Comparison of ENCODE assay signal across 8 cellular contexts in genomic region chr1:211698161-211699026, GRCh38. TPM values are rescaled to one million over a fixed set of nuclear protein-coding genes. Genes with fewer than 3 reads are reported as not detected.
DNase-seq lines count a peak whose midpoint lies in the region; ATAC-seq and TF ChIP-seq lines count a peak whose summit lies in the region.

No MANE protein-coding gene starts in this region.

- H3K27me3 Mint-ChIP-seq in immature natural killer cell (ENCODE audit: low read depth in 3 of 3), result peaks cover 4 to 8% (median 8%) of the 10 kb centered on the region in 3 donors

- H3K27me3 ChIP-seq in WERI-Rb-1 (ENCODE audit: insufficient read depth, low read depth, severe bottlenecking), result no peaks in the 10 kb centered on the region

- peaks cover 0 to 6% (median 4%) of the 10 kb centered on the region in 3 donors for H3K36me3 Mint-ChIP-seq in immature natural killer cell

- peak overlapping the region; percentile 69 to 81 (median 77) for H3K4me3 Mint-ChIP-seq in immature natural killer cell

- peak overlapping the region in 4 of 6 donors; percentile 17 to 85 (median 27) for H3K27ac Mint-ChIP-seq in immature natural killer cell

- peak; percentile 35 for ATAC-seq in HG02763 (IDR thresholded peaks at IDR 0.05; ENCODE audit: unreplicated experiment)

- peak overlapping the region; percentile 22; the same call in 1 of the 2 replicates for H3K27ac ChIP-seq in WERI-Rb-1

- TF ChIP-seq CTCF in GM13976 (IDR thresholded peaks at IDR 0.05; ENCODE audit: borderline replicate concordance, control extremely low read depth, extremely low read depth, insufficient read depth, missing control alignments) (peak; percentile 99), WERI-Rb-1 (IDR thresholded peaks at IDR 0.05; ENCODE audit: low read depth, low read length) (peak; percentile 99)

- peaks cover 52 to 53% of the 10 kb centered on the region in 2 donors for H3K4me1 Mint-ChIP-seq in immature natural killer cell

- no peaks in the 10 kb centered on the region for H3K9me3 ChIP-seq in WERI-Rb-1 (ENCODE audit: severe bottlenecking)

- DNase-seq in GM13976 (ENCODE audit: low spot score) (peak; percentile 87), NCI-H1694 treated with DMSO at 0.1 percent for 48 hours (lab: John Stamatoyannopoulos, UW) (peak; percentile 69), WERI-Rb-1 (peak; percentile 93), T47D (ENCODE audit: low read depth in 1 of 2, low spot score in 1 of 2) (peak; percentile 85 to 88), immature natural killer cell (peak; percentile 79 to 80 (median 79)), DMS79 (lab: John Stamatoyannopoulos, UW) (no peak)
- peak; percentile 67 to 70 for DNase-seq in stimulated activated CD4-positive, alpha-beta T cell treated with anti-CD3 and anti-CD28 coated beads, Interleukin-15, amount 100 ng/mL, for 1 hour (ENCODE audit: low read depth in 1 of 2, low spot score in 1 of 2)

- peak overlapping the region; percentile 20 for H3K4me3 ChIP-seq in WERI-Rb-1 (ENCODE audit: low read depth, low read length)

- H3K36me3 ChIP-seq in WERI-Rb-1, result no peaks in the 10 kb centered on the region

- in situ Hi-C loops in GM13976 (cut with MboI; ENCODE audit: low sequenced_read_pairs, unreplicated experiment), result loop anchor here (10.0 to 25.0 kb wide), 3 partner anchors 336 to 664 kb away; partner anchors contain the start of genes DTL, INTS7 and PPP2R5A
- in situ Hi-C loops in T47D (cut with HindIII; ENCODE audit: low pct_unique_long_range_greater_than_20kb, low sequenced_read_pairs), result no loop called here

- H3K9me3 Mint-ChIP-seq in immature natural killer cell, result peaks cover 0 to 11% (median 3%) of the 10 kb centered on the region in 6 donors

RNA-seq across cellular contexts. Expression of gene NEK2, which starts 23.0 kb away (rescaled TPM):
- 1 to 10 TPM in 1 of 3 donors, under 1 TPM in 2; 0.39 to 1.4 (median 1.00) TPM for polyA plus RNA-seq in immature natural killer cell
